ENCODE assay signal across 11 cellular contexts in the genomic region with DNA sequence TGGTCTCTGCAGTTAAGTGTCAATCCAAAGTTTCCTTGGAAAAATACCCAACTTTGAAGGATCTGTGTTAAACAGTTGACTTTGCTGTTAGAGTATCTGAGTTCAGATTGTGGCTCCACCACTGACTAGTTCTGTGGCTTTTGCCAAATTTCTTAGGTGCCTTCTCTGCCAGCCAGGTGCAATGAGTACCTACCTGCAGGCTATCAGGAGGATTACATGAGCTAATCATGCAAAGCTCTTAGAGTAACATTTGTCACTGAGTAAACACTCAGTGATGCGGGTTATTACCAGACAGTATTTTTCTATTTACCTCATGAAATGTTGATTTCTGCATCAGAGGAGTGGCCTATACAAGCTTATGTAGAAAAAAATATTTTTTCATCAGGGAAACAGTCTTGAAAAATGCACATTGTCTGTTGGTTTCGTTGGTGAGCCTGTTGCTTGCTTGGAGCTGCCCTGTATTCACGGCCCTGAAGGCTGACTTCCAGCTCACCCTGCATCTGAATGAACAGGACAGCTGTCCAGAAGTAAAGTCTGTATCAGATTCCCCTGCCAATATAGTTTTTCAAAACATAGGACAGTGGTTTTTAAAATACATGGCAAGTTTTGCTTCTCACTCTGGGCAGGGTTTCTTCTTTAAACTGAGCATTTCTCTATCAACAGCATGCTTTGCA.
DNase-seq lines count a peak whose midpoint lies in the region; ATAC-seq and TF ChIP-seq lines count a peak whose summit lies in the region.
"Had no signal": no experiment of that assay in that cellular context is flagged by ENCODE, and none has a peak within 500 bp of the region (broad histone marks: within the 10 kb centered on the region; RNA-seq: fewer than 3 reads in every experiment).

No MANE protein-coding gene starts in this region.

- H3K4me3 ChIP-seq in lower lobe of right lung (no peak overlapping the region), ascending aorta (no peak overlapping the region), dorsolateral prefrontal cortex (no peak overlapping the region)

- H3K27ac ChIP-seq in lower lobe of right lung (no peak overlapping the region), ascending aorta (no peak overlapping the region), dorsolateral prefrontal cortex (no peak overlapping the region)

- DNase-seq in Calu3 (peak; percentile 29), NCI-H1105 (lab: John Stamatoyannopoulos, UW) (peak; percentile 21), lower lobe of right lung (no peak), NCI-H1048 (lab: John Stamatoyannopoulos, UW) (no peak), ascending aorta (ENCODE audit: low spot score in 2 of 2) (no peak), dorsolateral prefrontal cortex (no peak), T-helper 17 cell (no peak)
- DNase-seq: activated T-cell treated with anti-CD3 and anti-CD28 coated beads, Interleukin-2, amount 50 U/mL, for 1 hour; NCI-H82; stimulated activated naive CD8-positive, alpha-beta T cell treated with anti-CD3 and anti-CD28 coated beads, Interleukin-15, Interleukin-2, amounts not matched to agents 100 U/mL and 50 U/mL, for 24 hours had no signal

- peaks cover 40% of the 10 kb centered on the region for H3K4me1 Mint-ChIP-seq in Calu3 (ENCODE audit: low read depth, unreplicated experiment)
- H3K4me1 Mint-ChIP-seq in brain, result peaks cover 28% of the 10 kb centered on the region
- H3K4me1 Mint-ChIP-seq in T-helper 17 cell, result no peaks in the 10 kb centered on the region

- no peaks in the 10 kb centered on the region for H3K27me3 Mint-ChIP-seq in Calu3 (ENCODE audit: unreplicated experiment)
- H3K27me3 Mint-ChIP-seq in brain, result peaks cover 3% of the 10 kb centered on the region
- H3K27me3 Mint-ChIP-seq in T-helper 17 cell, result peaks cover 25% of the 10 kb centered on the region

- BruUV-seq in Calu3 (replicated peaks; lab: Mats Ljungman, UMichigan), result no TSS peak

- H3K4me1 ChIP-seq in lower lobe of right lung (peaks cover 11% of the 10 kb centered on the region), ascending aorta (no peaks in the 10 kb centered on the region)

- CTCF ChIA-PET in Calu3 (lab: Charles Lee), result interaction anchor here (1.1 to 1.6 kb wide), 4 partner anchors 22 to 160 kb away, joined by 3 to 4 read pairs (median 4); no protein-coding TSS in a partner anchor

- ATAC-seq in lower lobe of right lung (peak; percentile 80 to 87), T-helper 17 cell (no peak)
- ATAC-seq: stimulated activated naive CD8-positive, alpha-beta T cell treated with anti-CD3 and anti-CD28 coated beads, Interleukin-15, Interleukin-2, amounts not matched to agents 100 U/mL and 50 U/mL, for 24 hours had no signal

- intact Hi-C loops in Calu3 (cut with micrococcal nuclease; ENCODE audit: unreplicated experiment) (loop anchor here (5.0 kb wide), 1 partner anchor 68 kb away; no protein-coding TSS in a partner anchor), lower lobe of right lung (cut with DNase I) (no loop called here), ascending aorta (cut with DNase I) (no loop called here), dorsolateral prefrontal cortex (cut with DNase I) (no loop called here)

- TF ChIP-seq CTCF in Calu3 (IDR thresholded peaks at IDR 0.05; ENCODE audit: unreplicated experiment), result no peak
- TF ChIP-seq CTCF in brain (conservative IDR thresholded peaks at IDR 0.05), result no peak
- no peak for TF ChIP-seq CTCF in lower lobe of right lung (IDR thresholded peaks at IDR 0.05)
- TF ChIP-seq CTCF in ascending aorta (IDR thresholded peaks at IDR 0.05), result no peak
- no peak for TF ChIP-seq CTCF in dorsolateral prefrontal cortex (IDR thresholded peaks at IDR 0.05 in 54 of 56, conservative IDR thresholded peaks at IDR 0.05 in 2 of 56; ENCODE audit: low read depth in 1 of 56, partially characterized antibody in 56 of 56)

- H3K36me3 ChIP-seq in lower lobe of right lung, result no peaks in the 10 kb centered on the region
- no peaks in the 10 kb centered on the region for H3K36me3 ChIP-seq in ascending aorta

- peak overlapping the region; percentile 33 for H3K4me3 Mint-ChIP-seq in Calu3 (ENCODE audit: low read depth, unreplicated experiment)
- peak overlapping the region in 2 of 5 experiments; percentile 34 to 46 for H3K4me3 Mint-ChIP-seq in brain
- H3K4me3 Mint-ChIP-seq in T-helper 17 cell, result no peak overlapping the region

- peaks cover 11% of the 10 kb centered on the region for H3K9me3 Mint-ChIP-seq in Calu3 (ENCODE audit: low read depth, unreplicated experiment)
- peaks cover 18 to 39% (median 29%) of the 10 kb centered on the region in 5 experiments for H3K9me3 Mint-ChIP-seq in brain

- H3K27ac Mint-ChIP-seq in Calu3 (ENCODE audit: unreplicated experiment) (peak overlapping the region; percentile 71), brain (peak overlapping the region in 4 of 5 experiments; percentile 79 to 96 (median 94)), T-helper 17 cell (no peak overlapping the region)

- H3K27me3 ChIP-seq in lower lobe of right lung (ENCODE audit: low read depth), result no peaks in the 10 kb centered on the region
- H3K27me3 ChIP-seq in ascending aorta, result no peaks in the 10 kb centered on the region
- peaks cover 0 to 7% (median 0%) of the 10 kb centered on the region in 45 donors for H3K27me3 ChIP-seq in dorsolateral prefrontal cortex

- H3K9me3 ChIP-seq in lower lobe of right lung (peaks cover 6% of the 10 kb centered on the region), ascending aorta (peaks cover 0 to 4% of the 10 kb centered on the region in 2 donors), T-helper 17 cell (ENCODE audit: control insufficient read depth, low read length, poor library complexity, severe bottlenecking) (no peaks in the 10 kb centered on the region)

- H3K36me3 Mint-ChIP-seq in Calu3 (ENCODE audit: insufficient read depth, unreplicated experiment) (peaks cover 12% of the 10 kb centered on the region), brain (peaks cover 20% of the 10 kb centered on the region), T-helper 17 cell (ENCODE audit: low read depth) (no peaks in the 10 kb centered on the region)

Comparison
In these comparisons a context has a peak if more than half of its experiments do, and no peak if none do; other contexts are left out.
1. DNase-seq: peak in Calu3 (single experiment) and NCI-H1105 (single experiment); none in lower lobe of right lung (single experiment), NCI-H1048 (single experiment), ascending aorta (0 of 2), dorsolateral prefrontal cortex (0 of 10) and T-helper 17 cell (0 of 3).